Comparison of ENCODE assay signal across 25 cellular contexts in genomic region chr7:81672872-81673271, GRCh38.
DNase-seq lines count a peak whose midpoint lies in the region; ATAC-seq and TF ChIP-seq lines count a peak whose summit lies in the region.
"Had no signal": no experiment of that assay in that cellular context is flagged by ENCODE, and none has a peak within 500 bp of the region (broad histone marks: within the 10 kb centered on the region; RNA-seq: fewer than 3 reads in every experiment).

No MANE protein-coding gene starts in this region.

- no peak overlapping the region for H3K27ac ChIP-seq in substantia nigra (ENCODE audit: low read depth, low read length, poor library complexity, severe bottlenecking)
- H3K27ac ChIP-seq: 22Rv1, heart left ventricle, tibial nerve had no signal

- peaks cover 13% of the 10 kb centered on the region for H3K27me3 Mint-ChIP-seq in glutamatergic neuron (ENCODE audit: unreplicated experiment)
- H3K27me3 Mint-ChIP-seq in progenitor cell of endocrine pancreas: no peaks in the 10 kb centered on the region
- H3K27me3 Mint-ChIP-seq: activated CD4-positive, alpha-beta T cell treated with anti-CD3 and anti-CD28 coated beads, Interleukin-2, amount 10 ng/mL, durations not matched to agents 7 days and 5 days; activated CD8-positive, alpha-beta memory T cell treated with anti-CD3 and anti-CD28 coated beads, Interleukin-2, amount 10 ng/mL, durations not matched to agents 7 days and 5 days; activated naive CD4-positive, alpha-beta T cell treated with anti-CD3 and anti-CD28 coated beads, Interleukin-2, amount 50 U/mL, for 24 hours; CD8-positive, alpha-beta memory T cell; stimulated activated naive CD8-positive, alpha-beta T cell treated with anti-CD3 and anti-CD28 coated beads, Interleukin-15, Interleukin-2, amounts not matched to agents 100 ng/mL and 50 ng/mL, for 24 hours had no signal

- peaks cover 16% of the 10 kb centered on the region for H3K9me3 Mint-ChIP-seq in glutamatergic neuron (ENCODE audit: unreplicated experiment)
- no peaks in the 10 kb centered on the region for H3K9me3 Mint-ChIP-seq in progenitor cell of endocrine pancreas (ENCODE audit: low read depth)
- H3K9me3 Mint-ChIP-seq: activated CD4-positive, alpha-beta T cell treated with anti-CD3 and anti-CD28 coated beads, Interleukin-2, amount 10 ng/mL, durations not matched to agents 7 days and 5 days; stimulated activated naive CD8-positive, alpha-beta T cell treated with anti-CD3 and anti-CD28 coated beads, Interleukin-15, Interleukin-2, amounts not matched to agents 100 ng/mL and 50 ng/mL, for 24 hours; T-helper 1 cell treated with Interleukin-12 subunit alpha and Interleukin-12 subunit beta and Interleukin-4 antibody, amounts not matched to agents 30 μg/mL and 1 μg/mL, for 36 hours had no signal

- peak; percentile 33 for DNase-seq in DMS53 (lab: John Stamatoyannopoulos, UW)
- DNase-seq in DMS53 treated with DMSO at 0.1 percent for 48 hours (lab: John Stamatoyannopoulos, UW; ENCODE audit: unreplicated experiment): no peak
- DNase-seq in NCI-H2171 treated with DMSO at 0.1 percent for 48 hours (lab: John Stamatoyannopoulos, UW): peak; percentile 86
- DNase-seq in glutamatergic neuron: no peak
- DNase-seq in progenitor cell of endocrine pancreas (ENCODE audit: low spot score, unreplicated experiment): no peak
- DNase-seq in substantia nigra (lab: John Stamatoyannopoulos, UW): no peak
- DNase-seq in Kasumi-1 (lab: John Stamatoyannopoulos, UW): no peak
- DNase-seq: activated CD4-positive, alpha-beta T cell treated with anti-CD3 and anti-CD28 coated beads, Interleukin-2, amount 10 ng/mL, durations not matched to agents 7 days and 5 days; activated CD8-positive, alpha-beta memory T cell treated with anti-CD3 and anti-CD28 coated beads, Interleukin-2, amount 10 ng/mL, durations not matched to agents 7 days and 5 days; aorta; CD8-positive, alpha-beta memory T cell; central memory CD4-positive, alpha-beta T cell; DND-41; heart left ventricle; NCI-H187 treated with DMSO at 0.1 percent for 48 hours; NCI-H446 treated with DMSO at 0.1 percent for 48 hours; nucleus accumbens; stimulated activated CD4-positive, alpha-beta T cell treated with anti-CD3 and anti-CD28 coated beads, Interleukin-12 subunit alpha, Interleukin-12 subunit beta, amount 100 ng/mL, for 4 hours had no signal

- peaks cover 59% of the 10 kb centered on the region for H3K4me1 Mint-ChIP-seq in glutamatergic neuron (ENCODE audit: low read depth, unreplicated experiment)
- peaks cover 13% of the 10 kb centered on the region for H3K4me1 Mint-ChIP-seq in progenitor cell of endocrine pancreas (ENCODE audit: low read depth)
- H3K4me1 Mint-ChIP-seq: activated CD4-positive, alpha-beta T cell treated with anti-CD3 and anti-CD28 coated beads, Interleukin-2, amount 10 ng/mL, durations not matched to agents 7 days and 5 days; activated CD8-positive, alpha-beta memory T cell treated with anti-CD3 and anti-CD28 coated beads, Interleukin-2, amount 10 ng/mL, durations not matched to agents 7 days and 5 days; activated naive CD4-positive, alpha-beta T cell treated with anti-CD3 and anti-CD28 coated beads, Interleukin-2, amount 50 U/mL, for 24 hours; CD8-positive, alpha-beta memory T cell had no signal

- peak overlapping the region; percentile 18 for H3K4me3 Mint-ChIP-seq in glutamatergic neuron (ENCODE audit: unreplicated experiment)
- no peak overlapping the region for H3K4me3 Mint-ChIP-seq in progenitor cell of endocrine pancreas (ENCODE audit: low read depth)
- H3K4me3 Mint-ChIP-seq: activated CD4-positive, alpha-beta T cell treated with anti-CD3 and anti-CD28 coated beads, Interleukin-2, amount 10 ng/mL, durations not matched to agents 7 days and 5 days; activated CD8-positive, alpha-beta memory T cell treated with anti-CD3 and anti-CD28 coated beads, Interleukin-2, amount 10 ng/mL, durations not matched to agents 7 days and 5 days; activated naive CD4-positive, alpha-beta T cell treated with anti-CD3 and anti-CD28 coated beads, Interleukin-2, amount 50 U/mL, for 24 hours; CD8-positive, alpha-beta memory T cell; stimulated activated naive CD8-positive, alpha-beta T cell treated with anti-CD3 and anti-CD28 coated beads, Interleukin-15, Interleukin-2, amounts not matched to agents 100 ng/mL and 50 ng/mL, for 24 hours; T-helper 1 cell treated with Interleukin-12 subunit alpha and Interleukin-12 subunit beta and Interleukin-4 antibody, amounts not matched to agents 30 μg/mL and 1 μg/mL, for 36 hours had no signal

- no peak for ATAC-seq in HG02610 (IDR thresholded peaks at IDR 0.05; ENCODE audit: unreplicated experiment)
- ATAC-seq: activated CD8-positive, alpha-beta memory T cell treated with anti-CD3 and anti-CD28 coated beads, Interleukin-2, amount 10 ng/mL, durations not matched to agents 7 days and 5 days; heart left ventricle; K562 had no signal

- H3K36me3 Mint-ChIP-seq in glutamatergic neuron (ENCODE audit: unreplicated experiment) (no peaks in the 10 kb centered on the region), progenitor cell of endocrine pancreas (ENCODE audit: insufficient read depth) (no peaks in the 10 kb centered on the region)
- H3K36me3 Mint-ChIP-seq: activated CD8-positive, alpha-beta memory T cell treated with anti-CD3 and anti-CD28 coated beads, Interleukin-2, amount 10 ng/mL, durations not matched to agents 7 days and 5 days; activated naive CD4-positive, alpha-beta T cell treated with anti-CD3 and anti-CD28 coated beads, Interleukin-2, amount 50 U/mL, for 24 hours; CD8-positive, alpha-beta memory T cell had no signal

- TF ChIP-seq CTCF in glutamatergic neuron (IDR thresholded peaks at IDR 0.05; ENCODE audit: partially characterized antibody, unreplicated experiment) (no peak), progenitor cell of endocrine pancreas (IDR thresholded peaks at IDR 0.05; ENCODE audit: unreplicated experiment) (no peak)

- H3K27ac Mint-ChIP-seq in glutamatergic neuron (ENCODE audit: unreplicated experiment): peak overlapping the region; percentile 78
- H3K27ac Mint-ChIP-seq in progenitor cell of endocrine pancreas: peak overlapping the region; percentile 15
- H3K27ac Mint-ChIP-seq: activated CD4-positive, alpha-beta T cell treated with anti-CD3 and anti-CD28 coated beads, Interleukin-2, amount 10 ng/mL, durations not matched to agents 7 days and 5 days; activated CD8-positive, alpha-beta memory T cell treated with anti-CD3 and anti-CD28 coated beads, Interleukin-2, amount 10 ng/mL, durations not matched to agents 7 days and 5 days; activated naive CD4-positive, alpha-beta T cell treated with anti-CD3 and anti-CD28 coated beads, Interleukin-2, amount 50 U/mL, for 24 hours; CD8-positive, alpha-beta memory T cell; stimulated activated naive CD8-positive, alpha-beta T cell treated with anti-CD3 and anti-CD28 coated beads, Interleukin-15, Interleukin-2, amounts not matched to agents 100 ng/mL and 50 ng/mL, for 24 hours; T-helper 1 cell treated with Interleukin-12 subunit alpha and Interleukin-12 subunit beta and Interleukin-4 antibody, amounts not matched to agents 30 μg/mL and 1 μg/mL, for 36 hours had no signal

Comparison
In these comparisons a context has a peak if more than half of its experiments do, and no peak if none do; other contexts are left out.
1. DNase-seq: peak in DMS53 (single experiment) and NCI-H2171 treated with DMSO at 0.1 percent for 48 hours (single experiment); none in DMS53 treated with DMSO at 0.1 percent for 48 hours (single experiment), glutamatergic neuron (single experiment), progenitor cell of endocrine pancreas (single experiment), substantia nigra (0 of 49) and Kasumi-1 (0 of 2).